In the genomic region with DNA sequence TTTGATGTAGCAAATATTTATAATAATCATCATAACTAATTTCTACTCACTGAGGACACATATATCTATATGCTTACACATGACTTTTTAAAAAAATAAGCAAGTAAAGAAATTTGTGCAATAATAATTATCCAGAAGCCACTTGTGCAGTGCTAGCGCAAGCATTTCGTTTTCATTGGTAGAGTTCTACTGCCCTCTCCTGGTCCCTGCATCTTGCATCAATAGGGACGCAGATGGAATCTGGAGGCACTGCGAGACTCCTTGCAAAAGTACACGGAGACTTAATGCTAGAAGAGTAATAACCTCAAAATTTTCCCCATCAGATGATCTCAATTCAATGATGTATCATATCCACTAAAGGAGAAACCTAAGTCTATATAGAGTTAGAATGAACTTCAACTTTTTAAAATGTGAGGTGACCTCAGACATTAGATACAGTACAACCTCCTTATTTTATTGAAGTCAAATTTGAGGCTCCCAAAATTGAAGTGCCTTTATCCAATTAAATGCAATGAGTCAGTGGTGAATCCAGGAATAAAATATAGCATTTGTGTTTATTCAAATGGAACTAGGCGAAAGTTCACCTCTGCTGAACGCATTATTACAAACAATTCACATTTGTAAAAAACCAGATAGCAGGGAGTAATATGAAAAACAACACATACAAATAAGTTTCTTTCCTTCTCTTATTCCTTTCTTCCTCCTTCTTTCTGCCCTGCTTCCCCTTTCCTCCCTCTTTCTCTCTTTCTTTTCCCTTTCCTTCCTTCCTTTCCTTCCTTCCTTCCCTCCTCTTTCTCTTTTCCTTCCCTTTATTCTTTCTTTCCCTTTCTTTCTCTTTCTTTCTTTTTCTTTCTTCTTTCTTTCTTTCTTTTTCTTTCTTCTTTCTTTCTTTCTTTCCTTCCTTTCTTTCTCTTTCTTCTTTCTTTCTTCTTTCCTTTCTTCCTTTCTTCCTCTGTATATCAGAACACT, we compare ENCODE assay signal across 1 cellular context.
TF ChIP-seq lines count a peak whose summit lies in the region.

No MANE protein-coding gene starts in this region.

TF ChIP-seq in GM23338, 12 proteins besides CTCF, POLR2A, EP300 and RAD21 (continued from another document):
- TF ChIP-seq, protein P1, sequence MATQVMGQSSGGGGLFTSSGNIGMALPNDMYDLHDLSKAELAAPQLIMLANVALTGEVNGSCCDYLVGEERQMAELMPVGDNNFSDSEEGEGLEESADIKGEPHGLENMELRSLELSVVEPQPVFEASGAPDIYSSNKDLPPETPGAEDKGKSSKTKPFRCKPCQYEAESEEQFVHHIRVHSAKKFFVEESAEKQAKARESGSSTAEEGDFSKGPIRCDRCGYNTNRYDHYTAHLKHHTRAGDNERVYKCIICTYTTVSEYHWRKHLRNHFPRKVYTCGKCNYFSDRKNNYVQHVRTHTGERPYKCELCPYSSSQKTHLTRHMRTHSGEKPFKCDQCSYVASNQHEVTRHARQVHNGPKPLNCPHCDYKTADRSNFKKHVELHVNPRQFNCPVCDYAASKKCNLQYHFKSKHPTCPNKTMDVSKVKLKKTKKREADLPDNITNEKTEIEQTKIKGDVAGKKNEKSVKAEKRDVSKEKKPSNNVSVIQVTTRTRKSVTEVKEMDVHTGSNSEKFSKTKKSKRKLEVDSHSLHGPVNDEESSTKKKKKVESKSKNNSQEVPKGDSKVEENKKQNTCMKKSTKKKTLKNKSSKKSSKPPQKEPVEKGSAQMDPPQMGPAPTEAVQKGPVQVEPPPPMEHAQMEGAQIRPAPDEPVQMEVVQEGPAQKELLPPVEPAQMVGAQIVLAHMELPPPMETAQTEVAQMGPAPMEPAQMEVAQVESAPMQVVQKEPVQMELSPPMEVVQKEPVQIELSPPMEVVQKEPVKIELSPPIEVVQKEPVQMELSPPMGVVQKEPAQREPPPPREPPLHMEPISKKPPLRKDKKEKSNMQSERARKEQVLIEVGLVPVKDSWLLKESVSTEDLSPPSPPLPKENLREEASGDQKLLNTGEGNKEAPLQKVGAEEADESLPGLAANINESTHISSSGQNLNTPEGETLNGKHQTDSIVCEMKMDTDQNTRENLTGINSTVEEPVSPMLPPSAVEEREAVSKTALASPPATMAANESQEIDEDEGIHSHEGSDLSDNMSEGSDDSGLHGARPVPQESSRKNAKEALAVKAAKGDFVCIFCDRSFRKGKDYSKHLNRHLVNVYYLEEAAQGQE (IDR thresholded peaks at IDR 0.05; ENCODE audit: unreplicated experiment) = no peak
- TF ChIP-seq ZNF114 (CRISPR knock-in tag; IDR thresholded peaks at IDR 0.05) (no peak), EZH2 (IDR thresholded peaks at IDR 0.05; ENCODE audit: low read depth, unreplicated experiment) (no peak)
